ENCODE assay signal across 21 cellular contexts in the genomic region with DNA sequence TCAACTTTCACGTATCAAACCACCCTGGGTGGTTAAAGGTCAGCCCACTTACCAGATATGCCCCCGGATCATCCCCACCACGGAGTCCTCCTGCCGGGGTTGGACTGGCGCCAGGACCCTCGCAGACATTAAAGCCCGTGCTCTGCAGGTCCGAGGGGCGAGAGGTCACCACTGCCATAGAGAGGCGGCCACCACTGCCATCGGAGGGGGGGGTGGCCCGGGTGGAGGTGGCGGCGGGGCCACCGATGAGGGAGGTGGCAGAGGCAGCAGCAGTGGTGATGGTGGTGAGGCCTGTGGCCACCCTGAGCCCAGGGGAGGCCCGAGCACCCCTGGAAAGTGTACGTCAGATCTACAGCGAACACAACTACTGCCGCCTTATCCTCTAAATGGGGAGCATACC.
DNase-seq lines count a peak whose midpoint lies in the region; ATAC-seq and TF ChIP-seq lines count a peak whose summit lies in the region.
"Had no signal": no experiment of that assay in that cellular context is flagged by ENCODE, and none has a peak within 500 bp of the region (broad histone marks: within the 10 kb centered on the region; RNA-seq: fewer than 3 reads in every experiment).

No MANE protein-coding gene starts in this region.

- no peaks in the 10 kb centered on the region for H3K79me2 ChIP-seq in parathyroid adenoma

- H3K36me3 ChIP-seq in parathyroid adenoma (ENCODE audit: control insufficient read depth, insufficient read depth, low read length): no peaks in the 10 kb centered on the region

- H3K27ac Mint-ChIP-seq in endothelial cell (ENCODE audit: unreplicated experiment): peak overlapping the region; percentile 92

- peaks cover 10% of the 10 kb centered on the region for H3K27me3 Mint-ChIP-seq in endothelial cell (ENCODE audit: unreplicated experiment)

- no peak overlapping the region for H3K9ac ChIP-seq in parathyroid adenoma
- H3K9ac ChIP-seq: GM23248, KMS-11 had no signal

- H3K4me1 Mint-ChIP-seq in endothelial cell (ENCODE audit: unreplicated experiment): peaks cover 51% of the 10 kb centered on the region

- peaks cover 6% of the 10 kb centered on the region for H3K4me1 ChIP-seq in right cardiac atrium (ENCODE audit: control insufficient read depth, insufficient read depth, low read length)
- H3K4me1 ChIP-seq in parathyroid adenoma: no peaks in the 10 kb centered on the region
- H3K4me1 ChIP-seq: BE2C, HAP-1 had no signal

- H3K27me3 ChIP-seq in right cardiac atrium (ENCODE audit: control insufficient read depth, insufficient read depth) (no peaks in the 10 kb centered on the region), parathyroid adenoma (ENCODE audit: control insufficient read depth, insufficient read depth, low read length) (no peaks in the 10 kb centered on the region)
- H3K27me3 ChIP-seq: BE2C had no signal

- H3K4me3 Mint-ChIP-seq in endothelial cell (ENCODE audit: unreplicated experiment): peak overlapping the region; percentile 84

- H3K4me2 ChIP-seq in parathyroid adenoma (ENCODE audit: low read length): no peak overlapping the region
- H3K4me2 ChIP-seq: KMS-11, PC-9 had no signal

- peaks cover 53% of the 10 kb centered on the region for H3K36me3 Mint-ChIP-seq in endothelial cell (ENCODE audit: low read depth, unreplicated experiment)

- DNase-seq in right cardiac atrium (peak in 2 of 3 donors; percentile 20 to 62), Right ventricle myocardium inferior (ENCODE audit: missing footprints) (no peak), endothelial cell (ENCODE audit: low spot score) (no peak), NCI-H2029 treated with DMSO at 0.1 percent for 48 hours (lab: John Stamatoyannopoulos, UW) (no peak)
- DNase-seq in activated CD4-positive, alpha-beta T cell treated with anti-CD3 and anti-CD28 coated beads, Interleukin-2, amount 50 U/mL, for 48 hours: no peak
- DNase-seq: BE2C, DMS79, GM23248, NCI-H1092 treated with DMSO at 0.1 percent for 48 hours, NCI-H1436 treated with DMSO at 0.1 percent for 48 hours, NCI-H1930, NCI-H226, NCI-H510A treated with DMSO at 0.1 percent for 48 hours, NCI-H748 treated with DMSO at 0.1 percent for 48 hours, PC-9 had no signal

- WGBS in right cardiac atrium: 79% methylated on average over 19 of the region's 19 CpGs

- H3K9me3 Mint-ChIP-seq in endothelial cell (ENCODE audit: unreplicated experiment): no peaks in the 10 kb centered on the region

- intact Hi-C loops in right cardiac atrium (cut with DNase I): no loop called here
- intact Hi-C loops in Right ventricle myocardium inferior (cut with DNase I): no loop called here

- H3K9me3 ChIP-seq in right cardiac atrium (ENCODE audit: control insufficient read depth, low read length) (no peaks in the 10 kb centered on the region), parathyroid adenoma (ENCODE audit: control insufficient read depth, low read length) (no peaks in the 10 kb centered on the region)
- H3K9me3 ChIP-seq: BE2C, HAP-1 had no signal

- ATAC-seq in right cardiac atrium (peak in 1 of 2 donors; percentile 6), Right ventricle myocardium inferior (no peak), GM19397 (IDR thresholded peaks at IDR 0.05; ENCODE audit: unreplicated experiment) (no peak)

- H3K4me3 ChIP-seq in right cardiac atrium (ENCODE audit: low read length) (no peak overlapping the region), parathyroid adenoma (ENCODE audit: low read depth, low read length) (no peak overlapping the region)
- H3K4me3 ChIP-seq: GM23248, HAP-1, PC-9 had no signal

- H2AFZ ChIP-seq in parathyroid adenoma: no peak overlapping the region
- H2AFZ ChIP-seq: GM23248, PC-9 had no signal

- TF ChIP-seq CTCF in endothelial cell (IDR thresholded peaks at IDR 0.05; ENCODE audit: unreplicated experiment): no peak
- TF ChIP-seq CTCF in parathyroid adenoma (IDR thresholded peaks at IDR 0.05): no peak

- no peak overlapping the region for H3K27ac ChIP-seq in right cardiac atrium (ENCODE audit: low read length)
- H3K27ac ChIP-seq in parathyroid adenoma: peak overlapping the region; percentile 60
- H3K27ac ChIP-seq: GM23248, HL-60, KMS-11, PC-9, RWPE1 had no signal

Comparison
In these comparisons a context has a peak if more than half of its experiments do, and no peak if none do; other contexts are left out.
1. DNase-seq: peak in right cardiac atrium (2 of 3); none in Right ventricle myocardium inferior (single experiment), endothelial cell (single experiment), activated CD4-positive, alpha-beta T cell treated with anti-CD3 and anti-CD28 coated beads, Interleukin-2, amount 50 U/mL, for 48 hours (0 of 2) and NCI-H2029 treated with DMSO at 0.1 percent for 48 hours (single experiment).